ENCODE assay signal across 33 cellular contexts in genomic region chr2:238878051-238878735, GRCh38. TPM values are rescaled to one million over a fixed set of nuclear protein-coding genes. Genes with fewer than 3 reads are reported as not detected.
"Had no signal": no experiment of that assay in that cellular context is flagged by ENCODE, and none has a peak within 500 bp of the region (broad histone marks: within the 10 kb centered on the region; RNA-seq: fewer than 3 reads in every experiment).

No MANE protein-coding gene starts in this region.

- H3K4me3 ChIP-seq: Peyer's patch, SJSA1 had no signal

- H3K4me3 Mint-ChIP-seq: activated CD4-positive, alpha-beta T cell treated with anti-CD3 and anti-CD28 coated beads, Interleukin-2, amount 10 ng/mL, durations not matched to agents 24 days and 14 days; activated CD8-positive, alpha-beta T cell treated with anti-CD3 and anti-CD28 coated beads, Interleukin-2, amount 10 ng/mL, durations not matched to agents 7 days and 5 days; activated naive CD8-positive, alpha-beta T cell treated with anti-CD3 and anti-CD28 coated beads for 36 hours; activated T-cell treated with anti-CD3 and anti-CD28 coated beads, Interleukin-2, amount 50 U/mL, for 4 hours; activated T-helper 1 cell treated with anti-CD3 and anti-CD28 coated beads, Interleukin-12 subunit alpha, Interleukin-12 subunit beta, Interleukin-2, Interleukin-4 antibody, amounts not matched to agents 30 ng/mL and 10 ng/mL and 1 ng/mL, durations not matched to agents 14 hours and 24 hours and 36 hours; T-helper 1 cell treated with Interleukin-12 subunit alpha and Interleukin-12 subunit beta and Interleukin-4 antibody, amounts not matched to agents 30 μg/mL and 1 μg/mL, for 36 hours; T-helper 2 cell treated with Interferon-gamma antibody and Interleukin-4, amounts not matched to agents 5 μg/mL and 100 μg/mL, for 36 hours had no signal

- H3K4me1 Mint-ChIP-seq: activated CD4-positive, alpha-beta T cell treated with anti-CD3 and anti-CD28 coated beads, Interleukin-2, amount 10 ng/mL, durations not matched to agents 24 days and 14 days; activated naive CD8-positive, alpha-beta T cell treated with anti-CD3 and anti-CD28 coated beads for 36 hours had no signal

- H3K9ac ChIP-seq: SK-N-SH had no signal

- H3K4me1 ChIP-seq: Peyer's patch, SJSA1 had no signal

- H3K27me3 Mint-ChIP-seq: activated CD4-positive, alpha-beta T cell treated with anti-CD3 and anti-CD28 coated beads, Interleukin-2, amount 10 ng/mL, durations not matched to agents 24 days and 14 days had no signal

- H3K4me2 ChIP-seq: SK-N-SH had no signal

- H3K9me3 Mint-ChIP-seq: activated CD4-positive, alpha-beta T cell treated with anti-CD3 and anti-CD28 coated beads, Interleukin-2, amount 10 ng/mL, durations not matched to agents 24 days and 14 days; activated T-helper 1 cell treated with anti-CD3 and anti-CD28 coated beads, Interleukin-12 subunit alpha, Interleukin-12 subunit beta, Interleukin-2, Interleukin-4 antibody, amounts not matched to agents 30 ng/mL and 10 ng/mL and 1 ng/mL, durations not matched to agents 14 hours and 24 hours and 36 hours; T-helper 1 cell treated with Interleukin-12 subunit alpha and Interleukin-12 subunit beta and Interleukin-4 antibody, amounts not matched to agents 30 μg/mL and 1 μg/mL, for 36 hours; T-helper 2 cell treated with Interferon-gamma antibody and Interleukin-4, amounts not matched to agents 5 μg/mL and 100 μg/mL, for 36 hours had no signal

- H3K9me3 ChIP-seq: Peyer's patch, SJSA1, SK-N-SH had no signal

- ATAC-seq: activated CD8-positive, alpha-beta T cell treated with anti-CD3 and anti-CD28 coated beads, Interleukin-2, amount 10 ng/mL, durations not matched to agents 7 days and 5 days; activated T-cell treated with anti-CD3 and anti-CD28 coated beads, Interleukin-2, amount 50 U/mL, for 4 hours; PC-3 had no signal

- H3K36me3 ChIP-seq: brain microvascular endothelial cell, Peyer's patch had no signal

- FAIRE-seq: TTC549 had no signal

- H3K27me3 ChIP-seq: brain microvascular endothelial cell, Peyer's patch, SJSA1 had no signal

- DNase-seq: activated CD4-positive, alpha-beta T cell treated with anti-CD3 and anti-CD28 coated beads, Interleukin-2, amount 10 ng/mL, durations not matched to agents 24 days and 14 days; activated CD4-positive, alpha-beta T cell treated with anti-CD3 and anti-CD28 coated beads, Interleukin-2, amount 50 U/mL, for 4 hours; activated CD8-positive, alpha-beta memory T cell treated with anti-CD3 and anti-CD28 coated beads, Interleukin-2, amount 50 U/mL, for 4 hours; activated CD8-positive, alpha-beta T cell treated with anti-CD3 and anti-CD28 coated beads, Interleukin-2, amount 10 ng/mL, durations not matched to agents 7 days and 5 days; activated naive CD4-positive, alpha-beta T cell; activated naive CD4-positive, alpha-beta T cell treated with anti-CD3 and anti-CD28 coated beads, Interleukin-2, amount 50 U/mL, for 16 hours; activated naive CD8-positive, alpha-beta T cell treated with anti-CD3 and anti-CD28 coated beads for 36 hours; activated T-cell treated with anti-CD3 and anti-CD28 coated beads for 4 hours; activated T-cell treated with anti-CD3 and anti-CD28 coated beads, Interleukin-2, amount 50 U/mL, for 4 hours; amniotic stem cell; aorta; brain microvascular endothelial cell; central memory CD4-positive, alpha-beta T cell; NCI-H1092 treated with DMSO at 0.1 percent for 48 hours; NCI-H146; NCI-H187; NCI-H2029 treated with DMSO at 0.1 percent for 48 hours; NCI-H2107; NCI-H2171; NCI-H510A; NCI-H526; NCI-H748 treated with DMSO at 0.1 percent for 48 hours; NK-92 treated with Interleukin-12 subunit alpha and Interleukin-12 subunit beta, amount 100 ng/mL, for 24 hours; PC-3; Peyer's patch; RPMI8226; SHP77 treated with DMSO at 0.1 percent for 48 hours; SK-N-SH had no signal

- H3K27ac ChIP-seq: brain microvascular endothelial cell, Peyer's patch, SJSA1 had no signal

- H3K36me3 Mint-ChIP-seq: activated naive CD8-positive, alpha-beta T cell treated with anti-CD3 and anti-CD28 coated beads for 36 hours had no signal

- H3K27ac Mint-ChIP-seq: activated CD4-positive, alpha-beta T cell treated with anti-CD3 and anti-CD28 coated beads, Interleukin-2, amount 10 ng/mL, durations not matched to agents 24 days and 14 days; activated CD8-positive, alpha-beta T cell treated with anti-CD3 and anti-CD28 coated beads, Interleukin-2, amount 10 ng/mL, durations not matched to agents 7 days and 5 days; activated naive CD8-positive, alpha-beta T cell treated with anti-CD3 and anti-CD28 coated beads for 36 hours; activated T-helper 1 cell treated with anti-CD3 and anti-CD28 coated beads, Interleukin-12 subunit alpha, Interleukin-12 subunit beta, Interleukin-2, Interleukin-4 antibody, amounts not matched to agents 30 ng/mL and 10 ng/mL and 1 ng/mL, durations not matched to agents 14 hours and 24 hours and 36 hours; T-helper 1 cell treated with Interleukin-12 subunit alpha and Interleukin-12 subunit beta and Interleukin-4 antibody, amounts not matched to agents 30 μg/mL and 1 μg/mL, for 36 hours; T-helper 2 cell treated with Interferon-gamma antibody and Interleukin-4, amounts not matched to agents 5 μg/mL and 100 μg/mL, for 36 hours had no signal

RNA-seq across cellular contexts. Expression of gene TWIST2, which starts 30.3 kb away (rescaled TPM):
- total RNA-seq: activated CD4-positive, alpha-beta T cell treated with anti-CD3 and anti-CD28 coated beads, Interleukin-2, amount 10 ng/mL, durations not matched to agents 24 days and 14 days; activated CD8-positive, alpha-beta T cell treated with anti-CD3 and anti-CD28 coated beads, Interleukin-2, amount 10 ng/mL, durations not matched to agents 7 days and 5 days; activated naive CD8-positive, alpha-beta T cell treated with anti-CD3 and anti-CD28 coated beads for 36 hours; activated T-cell treated with anti-CD3 and anti-CD28 coated beads, Interleukin-2, amount 50 U/mL, for 4 hours; activated T-helper 1 cell treated with anti-CD3 and anti-CD28 coated beads, Interleukin-12 subunit alpha, Interleukin-12 subunit beta, Interleukin-2, Interleukin-4 antibody, amounts not matched to agents 30 ng/mL and 10 ng/mL and 1 ng/mL, durations not matched to agents 14 hours and 24 hours and 36 hours had no signal
